ENCODE assay signal across 10 cellular contexts in genomic region chr15:66780172-66780972, GRCh38.
DNase-seq lines count a peak whose midpoint lies in the region; ATAC-seq, FAIRE-seq and TF ChIP-seq lines count a peak whose summit lies in the region.
"Had no signal": no experiment of that assay in that cellular context is flagged by ENCODE, and none has a peak within 500 bp of the region (broad histone marks: within the 10 kb centered on the region; RNA-seq: fewer than 3 reads in every experiment).

No MANE protein-coding gene starts in this region.

- no peaks in the 10 kb centered on the region for H3K27me3 Mint-ChIP-seq in progenitor cell of endocrine pancreas

- H3K36me3 Mint-ChIP-seq in progenitor cell of endocrine pancreas (ENCODE audit: insufficient read depth): peaks cover 4% of the 10 kb centered on the region

- H3K27ac Mint-ChIP-seq in progenitor cell of endocrine pancreas: peak overlapping the region; percentile 85

- H3K4me1 Mint-ChIP-seq in progenitor cell of endocrine pancreas (ENCODE audit: low read depth): peaks cover 10% of the 10 kb centered on the region
- H3K4me1 Mint-ChIP-seq: central memory CD8-positive, alpha-beta T cell had no signal

- peak; percentile 90 for DNase-seq in EL
- peak; percentile 89 for DNase-seq in RCC 7860 (ENCODE audit: low spot score)
- DNase-seq in fibroblast of gingiva (ENCODE audit: low read depth): peak; percentile 52
- no peak for DNase-seq in progenitor cell of endocrine pancreas (ENCODE audit: low spot score, unreplicated experiment)
- no peak for DNase-seq in GM13976 (ENCODE audit: low spot score)
- no peak for DNase-seq in NCI-H2171 treated with DMSO at 0.1 percent for 48 hours (lab: John Stamatoyannopoulos, UW)
- DNase-seq in cortex of kidney (lab: John Stamatoyannopoulos, UW): no peak
- DNase-seq: activated CD4-positive, CD25-positive, alpha-beta regulatory T cell had no signal

- no peaks in the 10 kb centered on the region for H3K9me3 Mint-ChIP-seq in progenitor cell of endocrine pancreas (ENCODE audit: low read depth)
- H3K9me3 Mint-ChIP-seq: central memory CD8-positive, alpha-beta T cell had no signal

- in situ Hi-C loops in GM13976 (cut with MboI; ENCODE audit: low sequenced_read_pairs, unreplicated experiment): no loop called here

- FAIRE-seq in RCC 7860 (lab: Jason Lieb, UNC): peak; percentile 90

- H3K4me3 Mint-ChIP-seq in progenitor cell of endocrine pancreas (ENCODE audit: low read depth): no peak overlapping the region
- H3K4me3 Mint-ChIP-seq: central memory CD8-positive, alpha-beta T cell had no signal

- ATAC-seq in GM21825 (IDR thresholded peaks at IDR 0.05; ENCODE audit: unreplicated experiment): no peak

- TF ChIP-seq CTCF in progenitor cell of endocrine pancreas (IDR thresholded peaks at IDR 0.05; ENCODE audit: unreplicated experiment) (no peak), GM13976 (IDR thresholded peaks at IDR 0.05; ENCODE audit: borderline replicate concordance, control extremely low read depth, extremely low read depth, insufficient read depth, missing control alignments) (no peak)

Comparison
In these comparisons a context has a peak if more than half of its experiments do, and no peak if none do; other contexts are left out.
1. DNase-seq: peak in EL (single experiment), RCC 7860 (single experiment) and fibroblast of gingiva (single experiment); none in progenitor cell of endocrine pancreas (single experiment), GM13976 (single experiment), NCI-H2171 treated with DMSO at 0.1 percent for 48 hours (single experiment) and cortex of kidney (single experiment).